ENCODE assay signal across 30 cellular contexts in genomic region chr1:114043548-114043947, GRCh38.
"Had no signal": no experiment of that assay in that cellular context is flagged by ENCODE, and none has a peak within 500 bp of the region (broad histone marks: within the 10 kb centered on the region; RNA-seq: fewer than 3 reads in every experiment).

No MANE protein-coding gene starts in this region.

- H3K9ac ChIP-seq: neural progenitor cell had no signal

- FAIRE-seq: keratinocyte, urothelium cell line had no signal

- H3K4me3 ChIP-seq: left ventricle myocardium inferior, lung, neural progenitor cell, skin epidermis, suprapubic skin, thoracic aorta, tibial artery, upper lobe of right lung had no signal

- H3K4me2 ChIP-seq: neural progenitor cell had no signal

- H3K4me1 ChIP-seq: left ventricle myocardium inferior, suprapubic skin, tibial artery had no signal

- H3K27me3 ChIP-seq: neural progenitor cell, upper lobe of right lung had no signal

- H2AFZ ChIP-seq: neural progenitor cell had no signal

- H3K4me1 Mint-ChIP-seq: mesothelial cell of epicardium, naive B cell had no signal

- H3K27ac Mint-ChIP-seq: mesothelial cell of epicardium; naive B cell; natural killer cell; nephron progenitor cell; neural progenitor cell; progenitor cell of endocrine pancreas; stimulated activated effector memory CD8-positive, alpha-beta T cell treated with anti-CD3 and anti-CD28 coated beads, Interleukin-12 subunit alpha, Interleukin-12 subunit beta, amount 100 ng/mL, for 72 hours; stimulated activated naive CD8-positive, alpha-beta T cell treated with anti-CD3 and anti-CD28 coated beads, Interleukin-15, Interleukin-2, amounts not matched to agents 100 ng/mL and 50 ng/mL, for 24 hours had no signal

- H3K36me3 Mint-ChIP-seq: mesothelial cell of epicardium; naive B cell; natural killer cell; stimulated activated effector memory CD8-positive, alpha-beta T cell treated with anti-CD3 and anti-CD28 coated beads, Interleukin-12 subunit alpha, Interleukin-12 subunit beta, amount 100 ng/mL, for 72 hours had no signal

- DNase-seq: hippocampal formation; kidney glomerular epithelial cell; left cardiac atrium; left ventricle myocardium inferior; mesendoderm; naive B cell; natural killer cell; nephron progenitor cell; occipital lobe; retina; right cardiac atrium; stimulated activated CD4-positive, alpha-beta T cell treated with anti-CD3 and anti-CD28 coated beads, Interleukin-12 subunit alpha, Interleukin-12 subunit beta, amount 100 ng/mL, for 4 hours; stimulated activated CD4-positive, alpha-beta T cell treated with anti-CD3 and anti-CD28 coated beads, Interleukin-15, amount 100 ng/mL, for 24 hours; stimulated activated CD4-positive, alpha-beta T cell treated with anti-CD3 and anti-CD28 coated beads, Interleukin-4, amount 100 ng/mL, for 24 hours; stimulated activated naive CD4-positive, alpha-beta T cell; tibial artery; trophoblast cell; upper lobe of right lung had no signal

- H3K9me3 ChIP-seq: neutrophil, suprapubic skin, thoracic aorta, tibial artery, upper lobe of right lung had no signal

- H3K27me3 Mint-ChIP-seq: progenitor cell of endocrine pancreas; stimulated activated naive CD8-positive, alpha-beta T cell treated with anti-CD3 and anti-CD28 coated beads, Interleukin-15, Interleukin-2, amounts not matched to agents 100 ng/mL and 50 ng/mL, for 24 hours had no signal

- H3K4me3 Mint-ChIP-seq: mesothelial cell of epicardium; naive B cell; natural killer cell; nephron progenitor cell; neural progenitor cell; stimulated activated effector memory CD8-positive, alpha-beta T cell treated with anti-CD3 and anti-CD28 coated beads, Interleukin-12 subunit alpha, Interleukin-12 subunit beta, amount 100 ng/mL, for 72 hours; stimulated activated naive CD8-positive, alpha-beta T cell treated with anti-CD3 and anti-CD28 coated beads, Interleukin-15, Interleukin-2, amounts not matched to agents 100 ng/mL and 50 ng/mL, for 24 hours had no signal

- H3K27ac ChIP-seq: left ventricle myocardium inferior, neural progenitor cell, neutrophil, skin epidermis, suprapubic skin, thoracic aorta, tibial artery, upper lobe of right lung had no signal

- H3K36me3 ChIP-seq: left ventricle myocardium inferior, neural progenitor cell, neutrophil, suprapubic skin, thoracic aorta, tibial artery, upper lobe of right lung had no signal
